In the genomic region with DNA sequence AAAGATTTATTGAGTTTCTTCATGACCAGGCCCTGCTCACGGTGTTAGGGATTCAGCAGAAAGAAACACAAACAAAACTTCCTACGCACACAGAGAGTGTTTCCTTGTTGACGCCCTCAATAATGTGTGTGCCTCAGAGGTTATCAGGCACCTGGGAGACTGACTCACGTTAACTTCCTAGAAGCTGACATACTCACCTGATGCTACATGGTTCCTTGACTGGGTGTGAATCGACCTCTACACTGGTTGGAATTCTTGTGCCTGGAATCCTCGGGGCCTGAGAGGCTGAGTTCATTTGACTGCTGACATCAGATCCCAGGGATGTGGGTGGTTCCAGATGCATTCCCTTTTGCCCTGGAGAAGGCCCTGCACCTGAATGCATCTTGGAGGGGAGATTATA, we compare ENCODE assay signal across 8 cellular contexts. TPM values are rescaled to one million over a fixed set of nuclear protein-coding genes. Genes with fewer than 3 reads are reported as not detected.
A peak's percentile ranks its signal among the peaks of the same experiment; 100 is the strongest.
DNase-seq lines count a peak whose midpoint lies in the region; ATAC-seq, FAIRE-seq and TF ChIP-seq lines count a peak whose summit lies in the region.
"Not testable (repeated sequence)": the region's sequence is repeated elsewhere in the genome, so short reads cannot be mapped to it uniquely, and the experiment has no call there.

No MANE protein-coding gene starts in this region.

- not testable (repeated sequence) for H4K8ac ChIP-seq in trophoblast cell (ENCODE audit: low read depth, low read length)

- not testable (repeated sequence) for H3K79me1 ChIP-seq in trophoblast cell (ENCODE audit: low read length)

- CTCF ChIA-PET in T-cell (lab: Charles Lee), result interaction anchor here in 1 of 2 donors (0.6 kb wide), 1 partner anchor 147 kb away, joined by 4 read pairs; no protein-coding TSS in a partner anchor

- H2AK5ac ChIP-seq in trophoblast cell (ENCODE audit: low read length), result not testable (repeated sequence)

- H2BK12ac ChIP-seq in trophoblast cell (ENCODE audit: low read length), result not testable (repeated sequence)

- not testable (repeated sequence) for H3K79me2 ChIP-seq in trophoblast cell (ENCODE audit: control insufficient read depth, insufficient read depth, low read length, poor library complexity)

- H2AFZ ChIP-seq in trophoblast cell (ENCODE audit: insufficient read depth, low read length, poor library complexity), result not testable (repeated sequence)

- ATAC-seq in T-cell (replicated peaks in 1 of 4) (peak in 3 of 4 experiments; percentile 36 to 64 (median 44)), upper lobe of right lung (peak; percentile 77)
- ATAC-seq in activated naive CD8-positive, alpha-beta T cell treated with anti-CD3 and anti-CD28 coated beads, Interleukin-2, amount 10 ng/mL, durations not matched to agents 7 days and 5 days (ENCODE audit: low read depth), result peak; percentile 48

- TF ChIP-seq POLR2A in GM12891 (IDR thresholded peaks at IDR 0.05; ENCODE audit: low read depth, low read length), result not testable (repeated sequence)

- not testable (repeated sequence) for H3K4me2 ChIP-seq in trophoblast cell (ENCODE audit: low read length)

- H3K4me1 ChIP-seq in left ventricle myocardium inferior; trophoblast cell (ENCODE audit: control insufficient read depth in 1 of 2, insufficient read depth in 2 of 2, low read length in 2 of 2); upper lobe of right lung: not testable (repeated sequence)

- intact Hi-C loops in left ventricle myocardium inferior (cut with micrococcal nuclease); upper lobe of right lung (cut with DNase I): not testable (repeated sequence)

- H4K91ac ChIP-seq in trophoblast cell (ENCODE audit: low read depth, low read length), result not testable (repeated sequence)

- not testable (repeated sequence) for H3K23ac ChIP-seq in trophoblast cell (ENCODE audit: low read length)

- H3K27ac ChIP-seq in left ventricle myocardium inferior (replicated peaks), result peak overlapping the region; percentile 32
- not testable (repeated sequence) for H3K27ac ChIP-seq in trophoblast cell (ENCODE audit: low read depth, low read length); upper lobe of right lung

- not testable (repeated sequence) for H2BK120ac ChIP-seq in trophoblast cell (ENCODE audit: insufficient read depth, low read length, poor library complexity)

- H3K36me3 Mint-ChIP-seq in T-cell; activated naive CD8-positive, alpha-beta T cell treated with anti-CD3 and anti-CD28 coated beads, Interleukin-2, amount 10 ng/mL, durations not matched to agents 7 days and 5 days: not testable (repeated sequence)

- DNase-seq in GM12891 (ENCODE audit: insufficient read length, low spot score); T-cell; activated naive CD8-positive, alpha-beta T cell treated with anti-CD3 and anti-CD28 coated beads, Interleukin-2, amount 10 ng/mL, durations not matched to agents 7 days and 5 days; left ventricle myocardium inferior; upper lobe of right lung: not testable (repeated sequence)
- DNase-seq in dermis blood vessel endothelial cell (peak; percentile 69), lung microvascular endothelial cell (ENCODE audit: low read depth in 2 of 2) (peak; percentile 22 to 31), trophoblast cell (peak; percentile 88)

- not testable (repeated sequence) for H3K4me3 Mint-ChIP-seq in T-cell; activated naive CD8-positive, alpha-beta T cell treated with anti-CD3 and anti-CD28 coated beads, Interleukin-2, amount 10 ng/mL, durations not matched to agents 7 days and 5 days

- not testable (repeated sequence) for H3K27me3 ChIP-seq in left ventricle myocardium inferior (ENCODE audit: low read depth); trophoblast cell (ENCODE audit: insufficient read depth, low read length); upper lobe of right lung

- not testable (repeated sequence) for H3K9me3 ChIP-seq in left ventricle myocardium inferior (replicated peaks); trophoblast cell (ENCODE audit: insufficient read depth, low read depth, low read length); upper lobe of right lung

- WGBS in trophoblast cell (ENCODE audit: extremely low coverage, insufficient coverage, insufficient read length), result no CpG with 5 or more reads among the region's 6 CpGs

- not testable (repeated sequence) for H2BK5ac ChIP-seq in trophoblast cell (ENCODE audit: low read depth, low read length, poor library complexity)

- POLR2A ChIA-PET in T-cell (lab: Charles Lee); activated naive CD8-positive, alpha-beta T cell treated with anti-CD3 and anti-CD28 coated beads, Interleukin-2, amount 10 ng/mL, durations not matched to agents 7 days and 5 days (lab: Charles Lee): not testable (repeated sequence)

- H4K12ac ChIP-seq in trophoblast cell (ENCODE audit: low read depth, low read length), result not testable (repeated sequence)

- H3K27ac Mint-ChIP-seq in T-cell; activated naive CD8-positive, alpha-beta T cell treated with anti-CD3 and anti-CD28 coated beads, Interleukin-2, amount 10 ng/mL, durations not matched to agents 7 days and 5 days: not testable (repeated sequence)

- H3K36me3 ChIP-seq in left ventricle myocardium inferior, result peaks cover 21% of the 10 kb centered on the region
- not testable (repeated sequence) for H3K36me3 ChIP-seq in trophoblast cell (ENCODE audit: control insufficient read depth in 1 of 2, insufficient read depth in 2 of 2, low read length in 2 of 2)
- peaks cover 12% of the 10 kb centered on the region for H3K36me3 ChIP-seq in upper lobe of right lung

- peaks cover 13 to 25% (median 24%) of the 10 kb centered on the region in 3 donors for H3K4me1 Mint-ChIP-seq in T-cell
- H3K4me1 Mint-ChIP-seq in activated naive CD8-positive, alpha-beta T cell treated with anti-CD3 and anti-CD28 coated beads, Interleukin-2, amount 10 ng/mL, durations not matched to agents 7 days and 5 days, result peaks cover 19% of the 10 kb centered on the region

- FAIRE-seq in GM12891 (lab: Jason Lieb, UNC), result peak; percentile 33

- not testable (repeated sequence) for H3K14ac ChIP-seq in trophoblast cell (ENCODE audit: low read length)

- TF ChIP-seq CTCF in left ventricle myocardium inferior (IDR thresholded peaks at IDR 0.05; ENCODE audit: borderline replicate concordance); upper lobe of right lung (IDR thresholded peaks at IDR 0.05): not testable (repeated sequence)

- not testable (repeated sequence) for H3K18ac ChIP-seq in trophoblast cell (ENCODE audit: low read length)

- H3K27me3 Mint-ChIP-seq in T-cell, result peaks cover 9 to 17% of the 10 kb centered on the region in 2 donors
- peaks cover 59% of the 10 kb centered on the region for H3K27me3 Mint-ChIP-seq in activated naive CD8-positive, alpha-beta T cell treated with anti-CD3 and anti-CD28 coated beads, Interleukin-2, amount 10 ng/mL, durations not matched to agents 7 days and 5 days

- H3K4ac ChIP-seq in trophoblast cell (ENCODE audit: low read depth, low read length), result not testable (repeated sequence)

- not testable (repeated sequence) for H3K9ac ChIP-seq in trophoblast cell (ENCODE audit: low read length)

- H3K4me3 ChIP-seq in left ventricle myocardium inferior; trophoblast cell (ENCODE audit: low read depth, low read length); upper lobe of right lung: not testable (repeated sequence)

- not testable (repeated sequence) for H3K9me3 Mint-ChIP-seq in T-cell; activated naive CD8-positive, alpha-beta T cell treated with anti-CD3 and anti-CD28 coated beads, Interleukin-2, amount 10 ng/mL, durations not matched to agents 7 days and 5 days

RNA-seq across cellular contexts. Expression of gene FKBP9, which starts 35.5 kb away (rescaled TPM):
- 5.5 TPM for polyA plus RNA-seq in GM12891 (2012; ENCODE audit: low read depth, missing spikeins)
- 1 to 10 TPM in 3 of 5 donors, not detected in 2; 1.1 to 1.9 (median 1.6) TPM for total RNA-seq in T-cell
- under 1 TPM; 0.37 to 0.83 TPM for total RNA-seq in activated naive CD8-positive, alpha-beta T cell treated with anti-CD3 and anti-CD28 coated beads, Interleukin-2, amount 10 ng/mL, durations not matched to agents 7 days and 5 days
- total RNA-seq in dermis blood vessel endothelial cell, result 168 and 179 TPM in 2 replicates
- total RNA-seq in left ventricle myocardium inferior, result 112 TPM
- total RNA-seq in lung microvascular endothelial cell, result 111 and 133 TPM in 2 replicates
- polyA plus RNA-seq in trophoblast cell (2013), result 45.1 and 45.8 TPM in 2 replicates
- total RNA-seq in upper lobe of right lung, result 113 TPM

Comparison
In these comparisons a context has a peak if more than half of its experiments do, and no peak if none do; other contexts are left out.
1. RNA of gene FKBP9, which starts 35.5 kb away (total RNA-seq): 168 to 179 TPM in dermis blood vessel endothelial cell, 113 TPM in upper lobe of right lung (single experiment), 112 TPM in left ventricle myocardium inferior (single experiment) and 111 to 133 TPM in lung microvascular endothelial cell; 1.1 to 1.9 TPM in T-cell and 0.37 to 0.83 TPM in activated naive CD8-positive, alpha-beta T cell treated with anti-CD3 and anti-CD28 coated beads, Interleukin-2, amount 10 ng/mL, durations not matched to agents 7 days and 5 days; every median in the first group is over 10 times any median in the second.
2. Peak in every context shown above with its lines, with median percentiles within 50 percentile points of each other: ATAC-seq.